9 cellular contexts compared by ENCODE assay signal in genomic region chr5:759111-759741, GRCh38. TPM values are rescaled to one million over a fixed set of nuclear protein-coding genes. Genes with fewer than 3 reads are reported as not detected.
DNase-seq lines count a peak whose midpoint lies in the region; ATAC-seq and TF ChIP-seq lines count a peak whose summit lies in the region.
"Had no signal": no experiment of that assay in that cellular context is flagged by ENCODE, and none has a peak within 500 bp of the region (broad histone marks: within the 10 kb centered on the region; RNA-seq: fewer than 3 reads in every experiment).

No MANE protein-coding gene starts in this region.

- peak overlapping the region in 3 of 8 donors; percentile 59 to 67 (median 60) for H3K27ac ChIP-seq in spleen
- no peak overlapping the region for H3K27ac ChIP-seq in brain microvascular endothelial cell
- peak overlapping the region in 1 of 4 donors; percentile 15 for H3K27ac ChIP-seq in tibial nerve

- H3K9me3 ChIP-seq in spleen (no peaks in the 10 kb centered on the region), tibial nerve (no peaks in the 10 kb centered on the region)

- in situ Hi-C loops in brain microvascular endothelial cell (cut with HindIII; ENCODE audit: low pct_ligation_motif_present, low sequenced_read_pairs): no loop called here

- peak; percentile 72 for ATAC-seq in Right ventricle myocardium inferior
- no peak for ATAC-seq in GM18520 (IDR thresholded peaks at IDR 0.05; ENCODE audit: unreplicated experiment)

- intact Hi-C loops in Right ventricle myocardium inferior (cut with DNase I): loop anchor here (2.0 to 5.0 kb wide), 2 partner anchors 26 to 87 kb away; partner anchors contain the start of gene ZDHHC11B
- intact Hi-C loops in spleen (cut with DNase I; ENCODE audit: low total_unique reads): no loop called here

- TF ChIP-seq EP300 in tibial nerve (IDR thresholded peaks at IDR 0.05): no peak

- H3K36me3 ChIP-seq in spleen: peaks cover 0 to 9% (median 0%) of the 10 kb centered on the region in 6 donors
- no peaks in the 10 kb centered on the region for H3K36me3 ChIP-seq in brain microvascular endothelial cell (replicated peaks)
- no peaks in the 10 kb centered on the region for H3K36me3 ChIP-seq in tibial nerve

- H3K27me3 ChIP-seq in spleen (replicated peaks in 1 of 7): peaks cover 0 to 9% (median 0%) of the 10 kb centered on the region in 7 donors
- peaks cover 2% of the 10 kb centered on the region for H3K27me3 ChIP-seq in brain microvascular endothelial cell (replicated peaks)
- H3K27me3 ChIP-seq in tibial nerve: peaks cover 0 to 4% of the 10 kb centered on the region in 2 donors

- H3K4me1 ChIP-seq in spleen: peaks cover 8 to 31% (median 23%) of the 10 kb centered on the region in 6 donors
- H3K4me1 ChIP-seq in tibial nerve: peaks cover 0 to 26% (median 16%) of the 10 kb centered on the region in 4 donors

- H3K4me3 ChIP-seq in spleen (peak overlapping the region in 1 of 8 donors; percentile 3), brain microvascular endothelial cell (ENCODE audit: low read depth, low read length) (no peak overlapping the region), tibial nerve (no peak overlapping the region)

- TF ChIP-seq CTCF in spleen (IDR thresholded peaks at IDR 0.05 in 8 of 11, conservative IDR thresholded peaks at IDR 0.05 in 3 of 11): no peak
- TF ChIP-seq CTCF in brain microvascular endothelial cell (IDR thresholded peaks at IDR 0.05; ENCODE audit: low read depth, low read length, missing control alignments): no peak
- TF ChIP-seq CTCF in tibial nerve (IDR thresholded peaks at IDR 0.05): no peak

- DNase-seq in HuH-7.5 (ENCODE audit: low spot score): peak; percentile 61
- peak; percentile 47 to 57 for DNase-seq in activated CD4-positive, alpha-beta T cell treated with anti-CD3 and anti-CD28 coated beads, Interleukin-2, amount 50 U/mL, for 4 hours
- DNase-seq in Right ventricle myocardium inferior (ENCODE audit: missing footprints): peak; percentile 85
- DNase-seq in spleen: peak; percentile 63
- no peak for DNase-seq in brain microvascular endothelial cell
- DNase-seq in tibial nerve (ENCODE audit: low spot score in 2 of 2): no peak
- DNase-seq in NCI-H1105 treated with DMSO at 0.1 percent for 48 hours (lab: John Stamatoyannopoulos, UW): no peak

- 54 to 72% (median 66%) methylated on average over 33 of the region's 33 CpGs for WGBS in spleen, 5 donors
- 53 to 55% methylated on average over 31 to 33 of the region's 33 CpGs for WGBS in tibial nerve, 2 donors

- TF ChIP-seq POLR2A in spleen (IDR thresholded peaks at IDR 0.05) (no peak), tibial nerve (IDR thresholded peaks at IDR 0.05) (no peak)

RNA-seq across cellular contexts. Expression of gene ZDHHC11B, which starts 25.3 kb away (rescaled TPM):
- total RNA-seq in Right ventricle myocardium inferior (14.7 TPM), spleen (10 to 100 TPM in 2 of 7 donors, 1 to 10 TPM in 5; 2.8 to 74.3 (median 6.2) TPM), tibial nerve (1 to 10 TPM in 2 of 4 donors, under 1 TPM in 1, not detected in 1; 0.39 to 2.1 (median 1.5) TPM)
- polyA plus RNA-seq in spleen: 1 to 10 TPM in 2 of 3 donors, under 1 TPM in 1; 0.97 to 3.8 (median 1.9) TPM
- total RNA-seq: endothelial cell of umbilical vein had no signal
- polyA plus RNA-seq: endothelial cell of umbilical vein had no signal

Comparison
In these comparisons a context has a peak if more than half of its experiments do, and no peak if none do; other contexts are left out.
1. DNase-seq: peak in HuH-7.5 (single experiment), activated CD4-positive, alpha-beta T cell treated with anti-CD3 and anti-CD28 coated beads, Interleukin-2, amount 50 U/mL, for 4 hours (2 of 2), Right ventricle myocardium inferior (single experiment) and spleen (single experiment); none in brain microvascular endothelial cell (single experiment), tibial nerve (0 of 2) and NCI-H1105 treated with DMSO at 0.1 percent for 48 hours (single experiment).